11 cellular contexts compared by ENCODE assay signal in the genomic region with DNA sequence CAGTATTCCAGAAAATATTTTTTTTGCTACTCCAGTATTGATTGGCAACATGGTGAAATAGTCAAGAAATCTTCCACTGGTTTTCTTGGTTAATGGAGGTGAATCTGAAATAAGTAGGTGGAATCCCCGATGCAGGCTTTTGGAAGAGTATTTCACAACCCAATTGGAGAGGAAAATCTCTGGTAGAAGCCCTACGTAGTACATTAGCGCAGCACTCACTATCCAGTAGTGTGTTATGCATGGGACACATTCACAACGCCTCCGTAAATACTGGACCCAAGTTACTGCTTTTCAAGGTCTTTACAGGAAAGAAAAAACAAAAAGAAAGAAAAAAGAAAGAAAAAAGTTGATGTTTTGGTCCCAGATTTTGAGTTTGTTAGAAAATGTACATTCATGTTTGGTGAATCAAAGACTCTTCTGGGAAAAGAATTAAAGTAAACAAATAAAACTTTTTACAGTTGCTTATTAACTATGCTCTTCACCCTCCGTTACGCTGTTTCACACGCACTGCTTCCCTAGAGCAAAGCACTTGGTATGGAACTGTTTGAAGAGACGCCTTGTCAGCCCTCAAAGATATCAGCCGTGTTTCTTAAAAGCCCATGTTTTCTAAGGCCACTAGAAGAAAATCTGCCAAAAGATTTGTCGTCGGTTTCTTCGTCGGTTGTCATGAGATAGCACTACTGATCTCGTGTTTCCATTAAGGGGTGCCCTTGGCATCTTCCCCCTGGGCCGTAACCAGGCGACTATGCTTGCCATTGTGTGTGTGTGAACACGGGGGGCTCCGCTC.
DNase-seq lines count a peak whose midpoint lies in the region; ATAC-seq and TF ChIP-seq lines count a peak whose summit lies in the region.
"Had no signal": no experiment of that assay in that cellular context is flagged by ENCODE, and none has a peak within 500 bp of the region (broad histone marks: within the 10 kb centered on the region; RNA-seq: fewer than 3 reads in every experiment).

No MANE protein-coding gene starts in this region.

- H3K9me3 ChIP-seq in heart right ventricle, result no peaks in the 10 kb centered on the region
- no peaks in the 10 kb centered on the region for H3K9me3 ChIP-seq in upper lobe of right lung

- H3K4me1 Mint-ChIP-seq in central memory CD8-positive, alpha-beta T cell, result peaks cover 15% of the 10 kb centered on the region
- peaks cover 46% of the 10 kb centered on the region for H3K4me1 Mint-ChIP-seq in mesothelial cell of epicardium

- no peaks in the 10 kb centered on the region for H3K9me3 Mint-ChIP-seq in central memory CD8-positive, alpha-beta T cell
- peaks cover 3% of the 10 kb centered on the region for H3K9me3 Mint-ChIP-seq in mesothelial cell of epicardium

- H3K36me3 Mint-ChIP-seq in central memory CD8-positive, alpha-beta T cell (ENCODE audit: insufficient read depth), result no peaks in the 10 kb centered on the region
- peaks cover 5% of the 10 kb centered on the region for H3K36me3 Mint-ChIP-seq in mesothelial cell of epicardium

- WGBS in heart right ventricle, 2 donors, result 35 to 40% methylated on average over 19 of the region's 19 CpGs

- DNase-seq in heart right ventricle, result no peak
- DNase-seq in left ventricle myocardium superior, result no peak
- DNase-seq in central memory CD8-positive, alpha-beta T cell (ENCODE audit: low spot score in 2 of 2), result no peak
- DNase-seq in mesothelial cell of epicardium (ENCODE audit: low spot score in 2 of 2, unreplicated experiment in 2 of 2), result no peak
- DNase-seq in upper lobe of right lung, result no peak
- DNase-seq in germinal center (ENCODE audit: low spot score), result no peak
- DNase-seq in stimulated activated CD4-positive, alpha-beta T cell treated with anti-CD3 and anti-CD28 coated beads, Interleukin-4, amount 100 ng/mL, for 24 hours, result no peak
- no peak for DNase-seq in GDM1 (lab: John Stamatoyannopoulos, UW)
- DNase-seq: NCI-H2029, SHP77 treated with DMSO at 0.1 percent for 48 hours had no signal

- no peak overlapping the region for H3K27ac Mint-ChIP-seq in central memory CD8-positive, alpha-beta T cell (ENCODE audit: low read depth)
- no peak overlapping the region for H3K27ac Mint-ChIP-seq in mesothelial cell of epicardium

- H3K4me3 ChIP-seq in heart right ventricle, result peak overlapping the region in 8 of 10 donors; percentile 23 to 51 (median 40)
- H3K4me3 ChIP-seq in upper lobe of right lung, result peak overlapping the region; percentile 37

- ATAC-seq in heart right ventricle (no peak), left ventricle myocardium superior (no peak), upper lobe of right lung (no peak)
- no peak for ATAC-seq in central memory CD8-positive, alpha-beta T cell (replicated peaks; ENCODE audit: extremely low read depth, poor library complexity, severe bottlenecking)

- intact Hi-C loops in heart right ventricle (cut with DNase I), result no loop called here
- intact Hi-C loops in left ventricle myocardium superior (cut with micrococcal nuclease), result no loop called here
- intact Hi-C loops in upper lobe of right lung (cut with DNase I), result no loop called here

- H3K4me1 ChIP-seq in heart right ventricle, result peaks cover 0 to 7% (median 0%) of the 10 kb centered on the region in 9 donors
- H3K4me1 ChIP-seq in upper lobe of right lung, result no peaks in the 10 kb centered on the region

- H3K27me3 ChIP-seq in heart right ventricle (peaks cover 10 to 67% (median 62%) of the 10 kb centered on the region in 7 donors), upper lobe of right lung (peaks cover 32% of the 10 kb centered on the region)

- TF ChIP-seq CTCF in heart right ventricle (IDR thresholded peaks at IDR 0.05) (no peak), mesothelial cell of epicardium (IDR thresholded peaks at IDR 0.05; ENCODE audit: unreplicated experiment) (no peak), upper lobe of right lung (IDR thresholded peaks at IDR 0.05) (no peak)

- H3K27ac ChIP-seq in heart right ventricle (no peak overlapping the region), upper lobe of right lung (no peak overlapping the region)
- H3K27ac ChIP-seq: epithelial cell of prostate had no signal

- H3K36me3 ChIP-seq in heart right ventricle (no peaks in the 10 kb centered on the region), upper lobe of right lung (no peaks in the 10 kb centered on the region)

- H3K4me3 Mint-ChIP-seq in central memory CD8-positive, alpha-beta T cell, result peak overlapping the region; percentile 76
- peak overlapping the region; percentile 67 for H3K4me3 Mint-ChIP-seq in mesothelial cell of epicardium

- H3K27me3 Mint-ChIP-seq in central memory CD8-positive, alpha-beta T cell, result peaks cover 69% of the 10 kb centered on the region
- H3K27me3 Mint-ChIP-seq in mesothelial cell of epicardium (ENCODE audit: low read depth), result peaks cover 18% of the 10 kb centered on the region
